Comparison of ENCODE assay signal across 21 cellular contexts in genomic region chr15:22258402-22259150, GRCh38.
DNase-seq lines count a peak whose midpoint lies in the region; ATAC-seq, FAIRE-seq and TF ChIP-seq lines count a peak whose summit lies in the region.
"Had no signal": no experiment of that assay in that cellular context is flagged by ENCODE, and none has a peak within 500 bp of the region (broad histone marks: within the 10 kb centered on the region; RNA-seq: fewer than 3 reads in every experiment).

No MANE protein-coding gene starts in this region.

- H3K4me3 ChIP-seq in NT2/D1 (ENCODE audit: insufficient read length, low read depth) (peak overlapping the region; percentile 34), kidney (ENCODE audit: low read length in 2 of 2) (no peak overlapping the region)
- H3K4me3 ChIP-seq: GM23338, MG63 had no signal

- H3K9me3 ChIP-seq in NT2/D1 (ENCODE audit: insufficient read depth, low read length) (no peaks in the 10 kb centered on the region), kidney (ENCODE audit: control insufficient read depth in 1 of 2, low read length in 2 of 2) (no peaks in the 10 kb centered on the region)
- H3K9me3 ChIP-seq: MG63 had no signal

- intact Hi-C loops in activated CD4-positive, alpha-beta T cell treated with anti-CD3 and anti-CD28 coated beads for 36 hours (cut with DNase I, micrococcal nuclease) = no loop called here
- intact Hi-C loops in kidney (cut with DNase I) = no loop called here
- intact Hi-C loops in posterior vena cava (cut with DNase I) = no loop called here

- peak; percentile 36 for DNase-seq in activated CD4-positive, alpha-beta T cell treated with anti-CD3 and anti-CD28 coated beads for 36 hours
- DNase-seq in activated CD4-positive, alpha-beta T cell treated with anti-CD3 and anti-CD28 coated beads, Interleukin-2, amount 10 ng/mL, durations not matched to agents 7 days and 5 days = no peak
- no peak for DNase-seq in NT2/D1 (ENCODE audit: low read depth, low spot score)
- peak; percentile 74 for DNase-seq in kidney
- peak; percentile 82 for DNase-seq in posterior vena cava (ENCODE audit: low spot score)
- no peak for DNase-seq in GM13977 (ENCODE audit: low spot score)
- DNase-seq in caudate nucleus (lab: John Stamatoyannopoulos, UW) = no peak
- DNase-seq: GF-D8, HCEC 1CT, Kasumi-1, MG63, NCI-H1048, NCI-H1436, NCI-H2029, NCI-H2227 treated with DMSO at 0.1 percent for 48 hours, NCI-H510A, NCI-H748 treated with DMSO at 0.1 percent for 48 hours, SIG-M5 had no signal

- ATAC-seq in activated CD4-positive, alpha-beta T cell treated with anti-CD3 and anti-CD28 coated beads for 36 hours = no peak
- no peak for ATAC-seq in HG02642 (IDR thresholded peaks at IDR 0.05; ENCODE audit: poor library complexity, unreplicated experiment)
- ATAC-seq: GM23338 had no signal

- peaks cover 38% of the 10 kb centered on the region for H3K4me1 Mint-ChIP-seq in activated CD4-positive, alpha-beta T cell treated with anti-CD3 and anti-CD28 coated beads for 36 hours
- peaks cover 43% of the 10 kb centered on the region for H3K4me1 Mint-ChIP-seq in activated CD4-positive, alpha-beta T cell treated with anti-CD3 and anti-CD28 coated beads, Interleukin-2, amount 10 ng/mL, durations not matched to agents 7 days and 5 days
- H3K4me1 Mint-ChIP-seq: GM23338 had no signal

- no peak for FAIRE-seq in kidney (lab: Jason Lieb, UNC)

- H3K4me3 Mint-ChIP-seq in activated CD4-positive, alpha-beta T cell treated with anti-CD3 and anti-CD28 coated beads for 36 hours = no peak overlapping the region
- no peak overlapping the region for H3K4me3 Mint-ChIP-seq in activated CD4-positive, alpha-beta T cell treated with anti-CD3 and anti-CD28 coated beads, Interleukin-2, amount 10 ng/mL, durations not matched to agents 7 days and 5 days
- H3K4me3 Mint-ChIP-seq: GM23338 had no signal

- no peaks in the 10 kb centered on the region for H3K27me3 ChIP-seq in NT2/D1 (ENCODE audit: insufficient read depth, insufficient read length)
- H3K27me3 ChIP-seq: MG63 had no signal

- H3K4me1 ChIP-seq in NT2/D1 (ENCODE audit: insufficient read depth, insufficient read length) = no peaks in the 10 kb centered on the region
- H3K4me1 ChIP-seq in kidney (ENCODE audit: control insufficient read depth in 1 of 2, insufficient read depth in 1 of 2, low read depth in 1 of 2, low read length in 2 of 2) = peaks cover 0 to 2% of the 10 kb centered on the region in 2 donors

- no peaks in the 10 kb centered on the region for H3K36me3 ChIP-seq in NT2/D1 (ENCODE audit: insufficient read depth, insufficient read length, low read length)
- no peaks in the 10 kb centered on the region for H3K36me3 ChIP-seq in kidney (ENCODE audit: control insufficient read depth in 1 of 2, insufficient read depth in 2 of 2, low read length in 2 of 2)
- H3K36me3 ChIP-seq: BLaER1 treated with 17β-estradiol and CSF1 and Interleukin-3, amounts not matched to agents 10 nM and 100 nM; MG63 had no signal

- in situ Hi-C loops in GM13977 (cut with MboI; ENCODE audit: low pct_unique_long_range_greater_than_20kb, low sequenced_read_pairs, unreplicated experiment) = no loop called here

- CTCF ChIA-PET in activated CD4-positive, alpha-beta T cell treated with anti-CD3 and anti-CD28 coated beads for 36 hours (lab: Charles Lee) = no interaction called here
- CTCF ChIA-PET in activated CD4-positive, alpha-beta T cell treated with anti-CD3 and anti-CD28 coated beads, Interleukin-2, amount 10 ng/mL, durations not matched to agents 7 days and 5 days (lab: Charles Lee) = no interaction called here

- H3K36me3 Mint-ChIP-seq in activated CD4-positive, alpha-beta T cell treated with anti-CD3 and anti-CD28 coated beads for 36 hours (ENCODE audit: low read depth) = no peaks in the 10 kb centered on the region
- H3K36me3 Mint-ChIP-seq in activated CD4-positive, alpha-beta T cell treated with anti-CD3 and anti-CD28 coated beads, Interleukin-2, amount 10 ng/mL, durations not matched to agents 7 days and 5 days (ENCODE audit: low read depth) = no peaks in the 10 kb centered on the region

- no peaks in the 10 kb centered on the region for H3K9me3 Mint-ChIP-seq in activated CD4-positive, alpha-beta T cell treated with anti-CD3 and anti-CD28 coated beads for 36 hours (ENCODE audit: low read depth)
- H3K9me3 Mint-ChIP-seq in activated CD4-positive, alpha-beta T cell treated with anti-CD3 and anti-CD28 coated beads, Interleukin-2, amount 10 ng/mL, durations not matched to agents 7 days and 5 days = no peaks in the 10 kb centered on the region

- POLR2A ChIA-PET in activated CD4-positive, alpha-beta T cell treated with anti-CD3 and anti-CD28 coated beads for 36 hours (lab: Charles Lee) = no interaction called here
- POLR2A ChIA-PET in activated CD4-positive, alpha-beta T cell treated with anti-CD3 and anti-CD28 coated beads, Interleukin-2, amount 10 ng/mL, durations not matched to agents 7 days and 5 days (lab: Charles Lee) = no interaction called here

- no peak overlapping the region for H3K27ac ChIP-seq in kidney (ENCODE audit: low read depth in 2 of 2, low read length in 2 of 2)
- no peak overlapping the region for H3K27ac ChIP-seq in caudate nucleus (ENCODE audit: low read depth, low read length)
- H3K27ac ChIP-seq: BLaER1 treated with 17β-estradiol and CSF1 and Interleukin-3, amounts not matched to agents 10 nM and 100 nM had no signal

- peaks cover 26% of the 10 kb centered on the region for H3K27me3 Mint-ChIP-seq in activated CD4-positive, alpha-beta T cell treated with anti-CD3 and anti-CD28 coated beads for 36 hours
- peaks cover 17% of the 10 kb centered on the region for H3K27me3 Mint-ChIP-seq in activated CD4-positive, alpha-beta T cell treated with anti-CD3 and anti-CD28 coated beads, Interleukin-2, amount 10 ng/mL, durations not matched to agents 7 days and 5 days

- peak overlapping the region; percentile 11 for H3K9ac ChIP-seq in NT2/D1 (ENCODE audit: insufficient read length, low read depth)
- H3K9ac ChIP-seq in kidney (ENCODE audit: low read length in 2 of 2) = no peak overlapping the region
- H3K9ac ChIP-seq: BLaER1 treated with 17β-estradiol and CSF1 and Interleukin-3, amounts not matched to agents 10 nM and 100 nM had no signal

- H3K27ac Mint-ChIP-seq in activated CD4-positive, alpha-beta T cell treated with anti-CD3 and anti-CD28 coated beads for 36 hours = no peak overlapping the region
- no peak overlapping the region for H3K27ac Mint-ChIP-seq in activated CD4-positive, alpha-beta T cell treated with anti-CD3 and anti-CD28 coated beads, Interleukin-2, amount 10 ng/mL, durations not matched to agents 7 days and 5 days
- H3K27ac Mint-ChIP-seq: GM23338 had no signal

- TF ChIP-seq CTCF in kidney (IDR thresholded peaks at IDR 0.05; ENCODE audit: borderline replicate concordance, extremely low read depth, insufficient read depth) (no peak), GM13977 (IDR thresholded peaks at IDR 0.05; ENCODE audit: extremely low read depth, insufficient read depth, missing control alignments) (no peak)

Comparison
In these comparisons a context has a peak if more than half of its experiments do, and no peak if none do; other contexts are left out.
1. DNase-seq: peak in activated CD4-positive, alpha-beta T cell treated with anti-CD3 and anti-CD28 coated beads for 36 hours (single experiment), kidney (single experiment) and posterior vena cava (single experiment); none in activated CD4-positive, alpha-beta T cell treated with anti-CD3 and anti-CD28 coated beads, Interleukin-2, amount 10 ng/mL, durations not matched to agents 7 days and 5 days (single experiment), NT2/D1 (single experiment), GM13977 (single experiment) and caudate nucleus (0 of 61).